Comparison of ENCODE assay signal across 1 cellular context in the genomic region with DNA sequence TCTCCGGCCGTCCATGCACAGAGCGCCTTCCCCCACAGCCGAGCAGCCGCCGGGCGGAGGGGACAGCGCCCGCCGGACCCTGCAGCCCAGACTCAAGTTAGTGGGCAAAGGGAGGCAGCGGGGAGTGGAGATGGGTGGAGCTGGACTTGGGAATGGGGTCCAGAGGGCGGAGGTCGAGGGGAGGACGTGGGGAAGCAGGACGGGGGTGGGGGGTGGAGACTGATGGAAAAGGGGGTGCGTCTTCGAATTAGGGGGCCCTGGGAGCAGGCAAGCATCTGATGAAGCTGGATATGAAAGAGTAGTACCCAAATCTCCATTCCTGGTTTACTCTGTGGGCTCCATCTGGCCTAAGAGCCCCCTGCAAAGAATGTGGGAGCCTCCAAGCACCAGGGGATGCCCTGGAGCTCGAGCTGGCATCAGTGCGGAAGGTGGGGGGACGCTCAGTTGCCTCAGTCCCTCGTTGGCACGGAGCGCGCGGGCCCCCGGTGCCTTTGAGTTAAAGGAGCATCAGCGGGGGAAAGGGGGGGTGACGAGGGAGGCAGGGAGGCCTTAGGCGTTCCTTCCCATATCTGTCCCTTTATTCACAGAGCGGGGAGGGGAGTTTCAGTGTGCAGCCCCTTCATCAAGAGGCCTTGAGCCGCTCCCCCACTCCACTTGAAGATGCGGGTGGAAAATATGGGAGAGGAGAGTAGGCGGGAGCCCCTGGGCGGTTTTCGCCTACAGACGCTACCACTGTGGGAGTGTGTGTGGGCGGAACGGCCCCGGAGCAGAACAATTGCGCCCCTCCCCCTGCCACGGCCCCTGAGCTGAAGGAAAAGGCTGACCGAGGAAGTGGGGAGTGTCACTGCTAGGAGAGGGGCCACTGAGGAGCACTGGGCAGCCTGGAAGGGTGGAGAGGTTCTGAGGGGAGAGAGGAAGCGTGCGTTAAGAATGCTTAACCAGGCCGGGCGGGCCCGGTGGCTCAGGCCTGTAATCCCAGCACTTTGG.
TF ChIP-seq lines count a peak whose summit lies in the region.

No MANE protein-coding gene starts in this region.

TF ChIP-seq in HEK293, 187 proteins besides CTCF, POLR2A, EP300 and RAD21 (continued from another document and continues in another):
- TF ChIP-seq HIC1 (tag by site-specific recombination; IDR thresholded peaks at IDR 0.05) (peak; percentile 67), ZNF138 (tag by site-specific recombination; IDR thresholded peaks at IDR 0.05; ENCODE audit: borderline replicate concordance) (no peak), ZNF16 (tag by site-specific recombination; IDR thresholded peaks at IDR 0.05; ENCODE audit: low read depth) (no peak), GLIS1 (tag by site-specific recombination; IDR thresholded peaks at IDR 0.05) (peak; percentile 54), KLF10 (tag by site-specific recombination; IDR thresholded peaks at IDR 0.05) (peak; percentile 49; the same call in 1 of the 2 replicates), ZNF341 (tag by site-specific recombination; IDR thresholded peaks at IDR 0.05; ENCODE audit: low read depth) (peak; percentile 89), ZNF394 (tag by site-specific recombination; IDR thresholded peaks at IDR 0.05; ENCODE audit: borderline replicate concordance) (peak; percentile 31; the same call in 1 of the 2 replicates), TSHZ1 (tag by site-specific recombination; IDR thresholded peaks at IDR 0.05; ENCODE audit: borderline replicate concordance) (no peak), ZNF600 (tag by site-specific recombination; IDR thresholded peaks at IDR 0.05) (peak; percentile 67; the same call in 1 of the 2 replicates), ZNF76 (tag by site-specific recombination; IDR thresholded peaks at IDR 0.05; ENCODE audit: borderline replicate concordance, low read depth) (no peak), ZNF473 (tag by site-specific recombination; IDR thresholded peaks at IDR 0.05) (no peak), ZNF629 (tag by site-specific recombination; IDR thresholded peaks at IDR 0.05) (no peak), ZNF184 (tag by site-specific recombination; IDR thresholded peaks at IDR 0.05) (no peak), PRDM10 (tag by site-specific recombination; IDR thresholded peaks at IDR 0.05) (peak; percentile 97), ZNF157 (tag by site-specific recombination; IDR thresholded peaks at IDR 0.05) (no peak), YY1 (tag by site-specific recombination; IDR thresholded peaks at IDR 0.05) (no peak), ZIC2 (tag by site-specific recombination; IDR thresholded peaks at IDR 0.05) (0 out of 2 replicates have a peak, but pooled peaks have one; percentile 7), ZNF701 (tag by site-specific recombination; IDR thresholded peaks at IDR 0.05) (0 out of 2 replicates have a peak, but pooled peaks have one; percentile 53), SETDB1 (IDR thresholded peaks at IDR 0.05; ENCODE audit: insufficient read length, low read length) (no peak), GLIS2 (tag by site-specific recombination; IDR thresholded peaks at IDR 0.05) (peak; percentile 78), ZNF843 (tag by site-specific recombination; IDR thresholded peaks at IDR 0.05) (0 out of 2 replicates have a peak, but pooled peaks have one; percentile 8), KLF8 (tag by site-specific recombination; IDR thresholded peaks at IDR 0.05) (peak; percentile 8; the same call in 1 of the 2 replicates), ZBTB48 (tag by site-specific recombination; IDR thresholded peaks at IDR 0.05) (peak; percentile 64; the same call in 1 of the 2 replicates), SP7 (tag by site-specific recombination; IDR thresholded peaks at IDR 0.05) (peak; percentile 85), ZFP37 (tag by site-specific recombination; IDR thresholded peaks at IDR 0.05) (0 out of 2 replicates have a peak, but pooled peaks have one; percentile 26), ZNF785 (tag by site-specific recombination; IDR thresholded peaks at IDR 0.05) (0 out of 2 replicates have a peak, but pooled peaks have one; percentile 15), BCL11B (tag by site-specific recombination; IDR thresholded peaks at IDR 0.05; ENCODE audit: low read depth) (0 out of 2 replicates have a peak, but pooled peaks have one; percentile 58), ZFHX2 (tag by site-specific recombination; conservative IDR thresholded peaks at IDR 0.05) (peak; percentile 99), ZFP69B (tag by site-specific recombination; IDR thresholded peaks at IDR 0.05) (peak; percentile 63), ZNF133 (tag by site-specific recombination; IDR thresholded peaks at IDR 0.05) (0 out of 2 replicates have a peak, but pooled peaks have one; percentile 9), ZNF391 (tag by site-specific recombination; IDR thresholded peaks at IDR 0.05; ENCODE audit: borderline replicate concordance, low read depth) (no peak), FEZF1 (tag by site-specific recombination; IDR thresholded peaks at IDR 0.05) (peak; percentile 55; the same call in 1 of the 2 replicates), ZBTB20 (tag by site-specific recombination; IDR thresholded peaks at IDR 0.05) (peak; percentile 0; the same call in 1 of the 2 replicates), ZNF223 (tag by site-specific recombination; IDR thresholded peaks at IDR 0.05) (no peak), ZNF48 (tag by site-specific recombination; IDR thresholded peaks at IDR 0.05) (no peak), BCL11A (tag by site-specific recombination; IDR thresholded peaks at IDR 0.05; ENCODE audit: low read depth) (0 out of 2 replicates have a peak, but pooled peaks have one; percentile 20), ZEB2 (tag by site-specific recombination; IDR thresholded peaks at IDR 0.05) (peak; percentile 44; the same call in 1 of the 2 replicates), SP2 (tag by site-specific recombination; IDR thresholded peaks at IDR 0.05) (peak; percentile 77), ZBTB17 (tag by site-specific recombination; IDR thresholded peaks at IDR 0.05) (no peak; the same call in 1 of the 2 replicates), EGR2 (tag by site-specific recombination; IDR thresholded peaks at IDR 0.05; ENCODE audit: low read depth) (peak; percentile 98), KLF16 (tag by site-specific recombination; IDR thresholded peaks at IDR 0.05) (0 out of 2 replicates have a peak, but pooled peaks have one; percentile 56)
- TF ChIP-seq, protein P1, sequence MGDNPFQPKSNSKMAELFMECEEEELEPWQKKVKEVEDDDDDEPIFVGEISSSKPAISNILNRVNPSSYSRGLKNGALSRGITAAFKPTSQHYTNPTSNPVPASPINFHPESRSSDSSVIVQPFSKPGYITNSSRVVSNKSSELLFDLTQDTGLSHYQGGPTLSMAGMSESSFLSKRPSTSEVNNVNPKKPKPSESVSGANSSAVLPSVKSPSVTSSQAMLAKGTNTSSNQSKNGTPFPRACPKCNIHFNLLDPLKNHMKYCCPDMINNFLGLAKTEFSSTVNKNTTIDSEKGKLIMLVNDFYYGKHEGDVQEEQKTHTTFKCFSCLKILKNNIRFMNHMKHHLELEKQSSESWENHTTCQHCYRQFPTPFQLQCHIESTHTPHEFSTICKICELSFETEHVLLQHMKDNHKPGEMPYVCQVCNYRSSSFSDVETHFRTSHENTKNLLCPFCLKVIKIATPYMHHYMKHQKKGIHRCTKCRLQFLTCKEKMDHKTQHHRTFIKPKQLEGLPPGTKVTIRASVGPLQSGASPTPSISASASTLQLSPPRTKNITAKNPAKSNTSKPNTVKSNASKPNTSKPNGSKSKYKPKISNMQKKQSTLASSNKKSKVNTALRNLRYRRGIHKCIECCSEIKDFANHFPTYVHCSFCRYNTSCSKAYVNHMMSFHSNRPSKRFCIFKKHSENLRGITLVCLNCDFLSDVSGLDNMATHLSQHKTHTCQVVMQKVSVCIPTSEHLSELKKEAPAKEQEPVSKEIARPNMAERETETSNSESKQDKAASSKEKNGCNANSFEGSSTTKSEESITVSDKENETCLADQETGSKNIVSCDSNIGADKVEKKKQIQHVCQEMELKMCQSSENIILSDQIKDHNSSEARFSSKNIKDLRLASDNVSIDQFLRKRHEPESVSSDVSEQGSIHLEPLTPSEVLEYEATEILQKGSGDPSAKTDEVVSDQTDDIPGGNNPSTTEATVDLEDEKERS (tag by site-specific recombination; IDR thresholded peaks at IDR 0.05) = no peak
- TF ChIP-seq, protein P2, sequence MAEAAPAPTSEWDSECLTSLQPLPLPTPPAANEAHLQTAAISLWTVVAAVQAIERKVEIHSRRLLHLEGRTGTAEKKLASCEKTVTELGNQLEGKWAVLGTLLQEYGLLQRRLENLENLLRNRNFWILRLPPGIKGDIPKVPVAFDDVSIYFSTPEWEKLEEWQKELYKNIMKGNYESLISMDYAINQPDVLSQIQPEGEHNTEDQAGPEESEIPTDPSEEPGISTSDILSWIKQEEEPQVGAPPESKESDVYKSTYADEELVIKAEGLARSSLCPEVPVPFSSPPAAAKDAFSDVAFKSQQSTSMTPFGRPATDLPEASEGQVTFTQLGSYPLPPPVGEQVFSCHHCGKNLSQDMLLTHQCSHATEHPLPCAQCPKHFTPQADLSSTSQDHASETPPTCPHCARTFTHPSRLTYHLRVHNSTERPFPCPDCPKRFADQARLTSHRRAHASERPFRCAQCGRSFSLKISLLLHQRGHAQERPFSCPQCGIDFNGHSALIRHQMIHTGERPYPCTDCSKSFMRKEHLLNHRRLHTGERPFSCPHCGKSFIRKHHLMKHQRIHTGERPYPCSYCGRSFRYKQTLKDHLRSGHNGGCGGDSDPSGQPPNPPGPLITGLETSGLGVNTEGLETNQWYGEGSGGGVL (tag by site-specific recombination; IDR thresholded peaks at IDR 0.05) = peak; percentile 94
- TF ChIP-seq, protein P3, sequence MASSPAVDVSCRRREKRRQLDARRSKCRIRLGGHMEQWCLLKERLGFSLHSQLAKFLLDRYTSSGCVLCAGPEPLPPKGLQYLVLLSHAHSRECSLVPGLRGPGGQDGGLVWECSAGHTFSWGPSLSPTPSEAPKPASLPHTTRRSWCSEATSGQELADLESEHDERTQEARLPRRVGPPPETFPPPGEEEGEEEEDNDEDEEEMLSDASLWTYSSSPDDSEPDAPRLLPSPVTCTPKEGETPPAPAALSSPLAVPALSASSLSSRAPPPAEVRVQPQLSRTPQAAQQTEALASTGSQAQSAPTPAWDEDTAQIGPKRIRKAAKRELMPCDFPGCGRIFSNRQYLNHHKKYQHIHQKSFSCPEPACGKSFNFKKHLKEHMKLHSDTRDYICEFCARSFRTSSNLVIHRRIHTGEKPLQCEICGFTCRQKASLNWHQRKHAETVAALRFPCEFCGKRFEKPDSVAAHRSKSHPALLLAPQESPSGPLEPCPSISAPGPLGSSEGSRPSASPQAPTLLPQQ (tag by site-specific recombination; IDR thresholded peaks at IDR 0.05) = peak; percentile 15; the same call in 1 of the 2 replicates
